9 cellular contexts compared by ENCODE assay signal in genomic region chr20:45822863-45823262, GRCh38. TPM values are rescaled to one million over a fixed set of nuclear protein-coding genes. Genes with fewer than 3 reads are reported as not detected.
DNase-seq lines count a peak whose midpoint lies in the region; TF ChIP-seq lines count a peak whose summit lies in the region.
"Had no signal": no experiment of that assay in that cellular context is flagged by ENCODE, and none has a peak within 500 bp of the region (broad histone marks: within the 10 kb centered on the region; RNA-seq: fewer than 3 reads in every experiment).

No MANE protein-coding gene starts in this region.

- H3K9me3 Mint-ChIP-seq in neural progenitor cell (no peaks in the 10 kb centered on the region), nephron progenitor cell (no peaks in the 10 kb centered on the region)
- H3K9me3 Mint-ChIP-seq in activated CD4-positive, alpha-beta memory T cell treated with anti-CD3 and anti-CD28 coated beads for 36 hours: no peaks in the 10 kb centered on the region

- H3K4me3 Mint-ChIP-seq in neural progenitor cell: no peak overlapping the region
- no peak overlapping the region for H3K4me3 Mint-ChIP-seq in activated CD4-positive, alpha-beta memory T cell treated with anti-CD3 and anti-CD28 coated beads for 36 hours
- H3K4me3 Mint-ChIP-seq in nephron progenitor cell: no peak overlapping the region

- intact Hi-C loops in mammary epithelial cell (cut with micrococcal nuclease): no loop called here
- intact Hi-C loops in activated CD4-positive, alpha-beta memory T cell treated with anti-CD3 and anti-CD28 coated beads for 36 hours (cut with micrococcal nuclease): no loop called here

- H3K4me2 ChIP-seq in mammary epithelial cell (ENCODE audit: insufficient read depth, low read depth, low read length) (peak overlapping the region; percentile 57), neural progenitor cell (no peak overlapping the region)

- WGBS in mammary epithelial cell (ENCODE audit: low coverage, missing lambda C conversion rate): 18% methylated on average over 11 of the region's 24 CpGs

- POLR2A ChIA-PET in activated CD4-positive, alpha-beta memory T cell treated with anti-CD3 and anti-CD28 coated beads for 36 hours (lab: Charles Lee): no interaction called here

- H3K4me1 Mint-ChIP-seq in neural progenitor cell (peaks cover 18% of the 10 kb centered on the region), nephron progenitor cell (peaks cover 52% of the 10 kb centered on the region)
- H3K4me1 Mint-ChIP-seq in activated CD4-positive, alpha-beta memory T cell treated with anti-CD3 and anti-CD28 coated beads for 36 hours (ENCODE audit: low read depth): peaks cover 14% of the 10 kb centered on the region

- no TSS peak for BruUV-seq in mammary epithelial cell (replicated peaks; lab: Mats Ljungman, UMichigan)

- CTCF ChIA-PET in mammary epithelial cell (lab: Charles Lee; ENCODE audit: low non-redundant PET): no interaction called here
- CTCF ChIA-PET in activated CD4-positive, alpha-beta memory T cell treated with anti-CD3 and anti-CD28 coated beads for 36 hours (lab: Charles Lee): interaction anchor here (1.4 kb wide), 2 partner anchors 24 to 29 kb away, joined by 3 to 5 read pairs; no protein-coding TSS in a partner anchor

- H3K27me3 ChIP-seq in mammary epithelial cell (ENCODE audit: insufficient read depth, low read length) (no peaks in the 10 kb centered on the region), neural progenitor cell (peaks cover 28% of the 10 kb centered on the region)

- H3K4me1 ChIP-seq in mammary epithelial cell (ENCODE audit: insufficient read depth, low read length) (peaks cover 12% of the 10 kb centered on the region), neural progenitor cell (no peaks in the 10 kb centered on the region)

- H3K27ac ChIP-seq in mammary epithelial cell (ENCODE audit: insufficient read depth, low read depth, low read length) (no peak overlapping the region), neural progenitor cell (no peak overlapping the region)

- peak; percentile 91 for DNase-seq in DMS 273 (lab: John Stamatoyannopoulos, UW; ENCODE audit: unreplicated experiment)
- peak; percentile 58 for DNase-seq in NCI-H1105 (lab: John Stamatoyannopoulos, UW)
- peak; percentile 47 for DNase-seq in mammary epithelial cell
- DNase-seq in neural progenitor cell (ENCODE audit: low spot score): no peak
- no peak for DNase-seq in activated CD4-positive, alpha-beta memory T cell treated with anti-CD3 and anti-CD28 coated beads for 36 hours
- no peak for DNase-seq in stimulated activated CD4-positive, alpha-beta T cell treated with anti-CD3 and anti-CD28 coated beads, Interleukin-15, amount 100 ng/mL, for 24 hours
- DNase-seq in nephron progenitor cell: no peak
- no peak for DNase-seq in NOMO-1 treated with DMSO at 0.1 percent for 48 hours (lab: John Stamatoyannopoulos, UW; ENCODE audit: unreplicated experiment)
- DNase-seq: activated T-cell treated with anti-CD3 and anti-CD28 coated beads, Interleukin-2, amount 50 U/mL, for 1 hour had no signal

- H3K9me3 ChIP-seq in mammary epithelial cell (replicated peaks; ENCODE audit: insufficient read depth, low read length) (no peaks in the 10 kb centered on the region), neural progenitor cell (ENCODE audit: low read depth) (no peaks in the 10 kb centered on the region)

- no peaks in the 10 kb centered on the region for H3K36me3 ChIP-seq in mammary epithelial cell (ENCODE audit: insufficient read depth, low read length)
- no peaks in the 10 kb centered on the region for H3K36me3 ChIP-seq in neural progenitor cell

- no peak for TF ChIP-seq CTCF in mammary epithelial cell (conservative IDR thresholded peaks at IDR 0.05 in 1 of 2, IDR thresholded peaks at IDR 0.05 in 1 of 2; ENCODE audit: extremely low read depth in 1 of 2, insufficient read depth in 1 of 2, low read depth in 1 of 2, low read length in 2 of 2)
- TF ChIP-seq CTCF in neural progenitor cell (IDR thresholded peaks at IDR 0.05): no peak
- TF ChIP-seq CTCF in nephron progenitor cell (IDR thresholded peaks at IDR 0.05): no peak

- H3K9ac ChIP-seq in mammary epithelial cell (ENCODE audit: insufficient read depth, low read length) (no peak overlapping the region), neural progenitor cell (no peak overlapping the region)

- H3K27me3 Mint-ChIP-seq in neural progenitor cell (ENCODE audit: insufficient read depth, low read depth) (peaks cover 11% of the 10 kb centered on the region), nephron progenitor cell (ENCODE audit: low read depth, poor library complexity) (peaks cover 35% of the 10 kb centered on the region)
- H3K27me3 Mint-ChIP-seq in activated CD4-positive, alpha-beta memory T cell treated with anti-CD3 and anti-CD28 coated beads for 36 hours: peaks cover 23% of the 10 kb centered on the region

- H2AFZ ChIP-seq in mammary epithelial cell (ENCODE audit: low read depth, low read length) (peak overlapping the region; percentile 48), neural progenitor cell (replicated peaks) (no peak overlapping the region)

- H3K79me2 ChIP-seq in mammary epithelial cell (ENCODE audit: insufficient read depth, low read length) (no peaks in the 10 kb centered on the region), neural progenitor cell (ENCODE audit: low read depth) (no peaks in the 10 kb centered on the region)

- dilution Hi-C loops in mammary epithelial cell (cut with HindIII; ENCODE audit: low sequenced_read_pairs): no loop called here

- H4K20me1 ChIP-seq in mammary epithelial cell (ENCODE audit: insufficient read depth, low read length) (no peaks in the 10 kb centered on the region), neural progenitor cell (ENCODE audit: low read depth) (no peaks in the 10 kb centered on the region)

- peaks cover 8% of the 10 kb centered on the region for H3F3A ChIP-seq in neural progenitor cell (ENCODE audit: low read depth)

- in situ Hi-C loops in mammary epithelial cell (cut with MboI; ENCODE audit: low sequenced_read_pairs in 2 of 2): loop anchor here in 1 of 2 donors (25.0 kb wide), 1 partner anchor 264 kb away; the partner anchor contains the start of gene NCOA5

- H3K27ac Mint-ChIP-seq in neural progenitor cell (peak overlapping the region; percentile 42), nephron progenitor cell (no peak overlapping the region)
- H3K27ac Mint-ChIP-seq in activated CD4-positive, alpha-beta memory T cell treated with anti-CD3 and anti-CD28 coated beads for 36 hours: no peak overlapping the region

- no peak overlapping the region for H3K4me3 ChIP-seq in mammary epithelial cell (replicated peaks in 1 of 3; ENCODE audit: insufficient read depth in 1 of 3, low read depth in 2 of 3, low read length in 3 of 3)
- no peak overlapping the region for H3K4me3 ChIP-seq in neural progenitor cell

- no peaks in the 10 kb centered on the region for H3K36me3 Mint-ChIP-seq in neural progenitor cell
- no peaks in the 10 kb centered on the region for H3K36me3 Mint-ChIP-seq in activated CD4-positive, alpha-beta memory T cell treated with anti-CD3 and anti-CD28 coated beads for 36 hours
- H3K36me3 Mint-ChIP-seq in nephron progenitor cell (ENCODE audit: low read depth): peaks cover under 1% of the 10 kb centered on the region

RNA-seq across cellular contexts. Expression of gene TNNC2, which starts 4.2 kb away (rescaled TPM):
- total RNA-seq in mammary epithelial cell (not detected), neural progenitor cell (ENCODE audit: low replicate concordance) (0.81 TPM in 1 of 2 replicates, not detected in the other)
- 0.18 TPM for polyA plus RNA-seq in mammary epithelial cell
- not detected for polyA minus RNA-seq in mammary epithelial cell
- not detected for total RNA-seq in activated CD4-positive, alpha-beta memory T cell treated with anti-CD3 and anti-CD28 coated beads for 36 hours

RNA-seq across cellular contexts. Expression of gene UBE2C, which starts 10.4 kb away (rescaled TPM):
- total RNA-seq in mammary epithelial cell: 10 to 100 TPM in 1 of 2 donors, 1 to 10 TPM in 1; 1.0 to 80.5 TPM
- polyA plus RNA-seq in mammary epithelial cell: 148 TPM
- 56.8 TPM for polyA minus RNA-seq in mammary epithelial cell
- total RNA-seq in neural progenitor cell (ENCODE audit: low replicate concordance): 325 and 442 TPM in 2 replicates
- total RNA-seq in activated CD4-positive, alpha-beta memory T cell treated with anti-CD3 and anti-CD28 coated beads for 36 hours: 100 to 1,000 TPM; 192 to 196 TPM

RNA-seq across cellular contexts. Expression of gene SNX21, which starts 10.7 kb away (rescaled TPM):
- total RNA-seq in mammary epithelial cell: 10 to 100 TPM; 14.1 to 34.5 TPM
- polyA plus RNA-seq in mammary epithelial cell: 9.5 TPM
- polyA minus RNA-seq in mammary epithelial cell: 3.6 TPM
- total RNA-seq in neural progenitor cell (ENCODE audit: low replicate concordance): 12.2 and 18.9 TPM in 2 replicates
- total RNA-seq in activated CD4-positive, alpha-beta memory T cell treated with anti-CD3 and anti-CD28 coated beads for 36 hours: 1 to 10 TPM; 1.8 to 2.2 TPM

RNA-seq across cellular contexts. Expression of gene DNTTIP1, which starts 31.1 kb away (rescaled TPM):
- total RNA-seq in mammary epithelial cell: 10 to 100 TPM; 12.8 to 34.2 TPM
- polyA plus RNA-seq in mammary epithelial cell: 52.0 TPM
- polyA minus RNA-seq in mammary epithelial cell: 60.8 TPM
- 23.8 and 26.3 TPM in 2 replicates for total RNA-seq in neural progenitor cell (ENCODE audit: low replicate concordance)
- 10 to 100 TPM; 24.9 to 27.0 TPM for total RNA-seq in activated CD4-positive, alpha-beta memory T cell treated with anti-CD3 and anti-CD28 coated beads for 36 hours

RNA-seq across cellular contexts. Expression of gene WFDC3, which starts 31.2 kb away (rescaled TPM):
- total RNA-seq in mammary epithelial cell: 1 to 10 TPM in 1 of 2 donors, under 1 TPM in 1; 0.33 to 1.4 TPM
- 1.3 TPM for polyA plus RNA-seq in mammary epithelial cell
- 12.3 TPM for polyA minus RNA-seq in mammary epithelial cell
- total RNA-seq in neural progenitor cell (ENCODE audit: low replicate concordance): not detected in 2 replicates
- total RNA-seq in activated CD4-positive, alpha-beta memory T cell treated with anti-CD3 and anti-CD28 coated beads for 36 hours: not detected

Comparison
In these comparisons a context has a peak if more than half of its experiments do, and no peak if none do; other contexts are left out.
1. DNase-seq: peak in DMS 273 (single experiment), NCI-H1105 (single experiment) and mammary epithelial cell (single experiment); none in neural progenitor cell (single experiment), activated CD4-positive, alpha-beta memory T cell treated with anti-CD3 and anti-CD28 coated beads for 36 hours (single experiment), stimulated activated CD4-positive, alpha-beta T cell treated with anti-CD3 and anti-CD28 coated beads, Interleukin-15, amount 100 ng/mL, for 24 hours (single experiment), nephron progenitor cell (single experiment) and NOMO-1 treated with DMSO at 0.1 percent for 48 hours (single experiment).